1 cellular context compared by ENCODE assay signal in the genomic region with DNA sequence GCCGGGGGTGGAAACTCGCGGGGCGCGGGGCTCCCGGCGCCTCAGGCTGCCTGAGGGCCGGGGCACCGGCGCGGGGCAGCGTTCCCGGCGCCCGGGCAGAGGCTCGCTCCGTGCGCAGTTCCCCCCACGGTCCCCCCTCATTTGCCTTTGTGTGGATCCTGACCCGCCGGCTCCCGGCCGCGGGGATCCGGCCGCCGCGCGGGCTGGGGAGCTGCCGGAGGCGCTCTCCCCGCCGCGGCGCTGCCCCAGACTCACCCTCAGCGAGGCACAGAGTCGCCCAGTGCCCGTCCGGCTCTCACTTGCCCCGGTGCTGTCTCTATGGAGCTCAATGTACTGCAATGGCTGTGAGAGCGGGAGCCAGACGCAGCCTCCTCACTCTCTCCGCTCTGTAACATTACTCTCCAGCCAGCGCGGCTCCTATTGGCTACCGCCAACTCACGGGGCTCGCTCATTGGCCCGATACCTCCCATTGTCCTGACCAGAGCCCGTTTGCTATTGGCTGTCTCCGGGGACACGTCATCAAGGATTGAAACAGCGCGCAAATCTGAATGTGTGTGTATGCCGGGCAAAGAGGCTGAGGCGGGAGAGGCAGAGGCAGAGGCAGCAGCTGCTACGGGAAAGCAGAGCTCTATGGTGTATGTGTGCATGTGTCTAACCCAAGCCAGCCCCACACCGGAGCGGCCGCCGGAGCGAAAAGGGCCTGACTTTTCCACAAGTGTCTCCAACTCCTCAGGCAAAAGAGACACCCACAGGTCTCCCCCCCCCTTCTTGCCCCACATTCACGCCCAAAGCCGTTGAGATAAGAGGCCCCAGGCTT.
A peak's percentile ranks its signal among the peaks of the same experiment; 100 is the strongest.
TF ChIP-seq lines count a peak whose summit lies in the region.

TSS of gene HMGB1 (minus strand) at position 396 of the 817 bp plus-strand sequence. CDS start 2,256 bp downstream, outside the sequence.

TF ChIP-seq in HepG2, 621 proteins besides CTCF, POLR2A, EP300 and RAD21 (continued from another document and continues in another):
- TF ChIP-seq, protein P1, sequence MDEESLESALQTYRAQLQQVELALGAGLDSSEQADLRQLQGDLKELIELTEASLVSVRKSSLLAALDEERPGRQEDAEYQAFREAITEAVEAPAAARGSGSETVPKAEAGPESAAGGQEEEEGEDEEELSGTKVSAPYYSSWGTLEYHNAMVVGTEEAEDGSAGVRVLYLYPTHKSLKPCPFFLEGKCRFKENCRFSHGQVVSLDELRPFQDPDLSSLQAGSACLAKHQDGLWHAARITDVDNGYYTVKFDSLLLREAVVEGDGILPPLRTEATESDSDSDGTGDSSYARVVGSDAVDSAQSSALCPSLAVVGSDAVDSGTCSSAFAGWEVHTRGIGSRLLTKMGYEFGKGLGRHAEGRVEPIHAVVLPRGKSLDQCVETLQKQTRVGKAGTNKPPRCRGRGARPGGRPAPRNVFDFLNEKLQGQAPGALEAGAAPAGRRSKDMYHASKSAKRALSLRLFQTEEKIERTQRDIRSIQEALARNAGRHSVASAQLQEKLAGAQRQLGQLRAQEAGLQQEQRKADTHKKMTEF (CRISPR knock-in tag; IDR thresholded peaks at IDR 0.05): 0 out of 2 replicates have a peak, but pooled peaks have one; percentile 33
- TF ChIP-seq ZNF740 (CRISPR knock-in tag; IDR thresholded peaks at IDR 0.05) (0 out of 2 replicates have a peak, but pooled peaks have one; percentile 57), DRAP1 (CRISPR knock-in tag; IDR thresholded peaks at IDR 0.05) (peak; percentile 67), ZBTB20 (CRISPR knock-in tag; IDR thresholded peaks at IDR 0.05; ENCODE audit: borderline replicate concordance, low read depth) (no peak), FIP1L1 (IDR thresholded peaks at IDR 0.05; ENCODE audit: borderline replicate concordance, insufficient read depth, low read depth, low read length) (no peak), ZNF772 (CRISPR knock-in tag; IDR thresholded peaks at IDR 0.05) (no peak), ZNF784 (CRISPR knock-in tag; IDR thresholded peaks at IDR 0.05; ENCODE audit: borderline replicate concordance) (no peak), IRF9 (CRISPR knock-in tag; IDR thresholded peaks at IDR 0.05; ENCODE audit: borderline replicate concordance) (no peak), SRSF4 (IDR thresholded peaks at IDR 0.05; ENCODE audit: low read depth, low read length, poor library complexity, severe bottlenecking) (no peak), ZNF615 (CRISPR knock-in tag; IDR thresholded peaks at IDR 0.05; ENCODE audit: borderline replicate concordance) (no peak), IKZF1 (IDR thresholded peaks at IDR 0.05) (no peak), FOXC1 (CRISPR knock-in tag; IDR thresholded peaks at IDR 0.05; ENCODE audit: borderline replicate concordance) (no peak), ASH2L (IDR thresholded peaks at IDR 0.05; ENCODE audit: insufficient read length, low read depth, low read length) (peak; percentile 78), FOXP1 (IDR thresholded peaks at IDR 0.05) (no peak), FOXP1 (CRISPR knock-in tag; IDR thresholded peaks at IDR 0.05) (no peak), PHF20 (CRISPR knock-in tag; IDR thresholded peaks at IDR 0.05) (no peak), NAIF1 (CRISPR knock-in tag; IDR thresholded peaks at IDR 0.05; ENCODE audit: borderline replicate concordance) (no peak), POLR2AphosphoS2 (IDR thresholded peaks at IDR 0.05; ENCODE audit: low read depth, low read length) (peak; percentile 82; the same call in 1 of the 2 replicates), HOXD1 (CRISPR knock-in tag; IDR thresholded peaks at IDR 0.05) (no peak), SOX5 (CRISPR knock-in tag; IDR thresholded peaks at IDR 0.05; ENCODE audit: borderline replicate concordance) (peak; percentile 58), ZNF891 (CRISPR knock-in tag; IDR thresholded peaks at IDR 0.05) (peak; percentile 64; the same call in 1 of the 2 replicates), CEBPZ (IDR thresholded peaks at IDR 0.05; ENCODE audit: low read length) (no peak), GLI4 (CRISPR knock-in tag; IDR thresholded peaks at IDR 0.05; ENCODE audit: borderline replicate concordance) (no peak), ZNF451 (CRISPR knock-in tag; IDR thresholded peaks at IDR 0.05) (no peak), ZNF672 (CRISPR knock-in tag; IDR thresholded peaks at IDR 0.05) (no peak), KMT2A (CRISPR knock-in tag; IDR thresholded peaks at IDR 0.05) (no peak), ZNF83 (CRISPR knock-in tag; IDR thresholded peaks at IDR 0.05; ENCODE audit: borderline replicate concordance) (no peak), ZFP41 (CRISPR knock-in tag; IDR thresholded peaks at IDR 0.05; ENCODE audit: borderline replicate concordance) (no peak), ATRX (CRISPR knock-in tag; IDR thresholded peaks at IDR 0.05; ENCODE audit: borderline replicate concordance) (no peak), ZNF644 (CRISPR knock-in tag; IDR thresholded peaks at IDR 0.05; ENCODE audit: low read depth) (no peak), SALL1 (CRISPR knock-in tag; IDR thresholded peaks at IDR 0.05) (peak; percentile 65; the same call in 1 of the 2 replicates), ARHGAP35 (CRISPR knock-in tag; IDR thresholded peaks at IDR 0.05; ENCODE audit: borderline replicate concordance) (no peak)
- TF ChIP-seq, protein P2, sequence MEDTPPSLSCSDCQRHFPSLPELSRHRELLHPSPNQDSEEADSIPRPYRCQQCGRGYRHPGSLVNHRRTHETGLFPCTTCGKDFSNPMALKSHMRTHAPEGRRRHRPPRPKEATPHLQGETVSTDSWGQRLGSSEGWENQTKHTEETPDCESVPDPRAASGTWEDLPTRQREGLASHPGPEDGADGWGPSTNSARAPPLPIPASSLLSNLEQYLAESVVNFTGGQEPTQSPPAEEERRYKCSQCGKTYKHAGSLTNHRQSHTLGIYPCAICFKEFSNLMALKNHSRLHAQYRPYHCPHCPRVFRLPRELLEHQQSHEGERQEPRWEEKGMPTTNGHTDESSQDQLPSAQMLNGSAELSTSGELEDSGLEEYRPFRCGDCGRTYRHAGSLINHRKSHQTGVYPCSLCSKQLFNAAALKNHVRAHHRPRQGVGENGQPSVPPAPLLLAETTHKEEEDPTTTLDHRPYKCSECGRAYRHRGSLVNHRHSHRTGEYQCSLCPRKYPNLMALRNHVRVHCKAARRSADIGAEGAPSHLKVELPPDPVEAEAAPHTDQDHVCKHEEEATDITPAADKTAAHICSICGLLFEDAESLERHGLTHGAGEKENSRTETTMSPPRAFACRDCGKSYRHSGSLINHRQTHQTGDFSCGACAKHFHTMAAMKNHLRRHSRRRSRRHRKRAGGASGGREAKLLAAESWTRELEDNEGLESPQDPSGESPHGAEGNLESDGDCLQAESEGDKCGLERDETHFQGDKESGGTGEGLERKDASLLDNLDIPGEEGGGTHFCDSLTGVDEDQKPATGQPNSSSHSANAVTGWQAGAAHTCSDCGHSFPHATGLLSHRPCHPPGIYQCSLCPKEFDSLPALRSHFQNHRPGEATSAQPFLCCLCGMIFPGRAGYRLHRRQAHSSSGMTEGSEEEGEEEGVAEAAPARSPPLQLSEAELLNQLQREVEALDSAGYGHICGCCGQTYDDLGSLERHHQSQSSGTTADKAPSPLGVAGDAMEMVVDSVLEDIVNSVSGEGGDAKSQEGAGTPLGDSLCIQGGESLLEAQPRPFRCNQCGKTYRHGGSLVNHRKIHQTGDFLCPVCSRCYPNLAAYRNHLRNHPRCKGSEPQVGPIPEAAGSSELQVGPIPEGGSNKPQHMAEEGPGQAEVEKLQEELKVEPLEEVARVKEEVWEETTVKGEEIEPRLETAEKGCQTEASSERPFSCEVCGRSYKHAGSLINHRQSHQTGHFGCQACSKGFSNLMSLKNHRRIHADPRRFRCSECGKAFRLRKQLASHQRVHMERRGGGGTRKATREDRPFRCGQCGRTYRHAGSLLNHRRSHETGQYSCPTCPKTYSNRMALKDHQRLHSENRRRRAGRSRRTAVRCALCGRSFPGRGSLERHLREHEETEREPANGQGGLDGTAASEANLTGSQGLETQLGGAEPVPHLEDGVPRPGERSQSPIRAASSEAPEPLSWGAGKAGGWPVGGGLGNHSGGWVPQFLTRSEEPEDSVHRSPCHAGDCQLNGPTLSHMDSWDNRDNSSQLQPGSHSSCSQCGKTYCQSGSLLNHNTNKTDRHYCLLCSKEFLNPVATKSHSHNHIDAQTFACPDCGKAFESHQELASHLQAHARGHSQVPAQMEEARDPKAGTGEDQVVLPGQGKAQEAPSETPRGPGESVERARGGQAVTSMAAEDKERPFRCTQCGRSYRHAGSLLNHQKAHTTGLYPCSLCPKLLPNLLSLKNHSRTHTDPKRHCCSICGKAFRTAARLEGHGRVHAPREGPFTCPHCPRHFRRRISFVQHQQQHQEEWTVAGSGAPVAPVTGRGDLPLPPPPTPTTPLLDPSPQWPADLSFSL (CRISPR knock-in tag; IDR thresholded peaks at IDR 0.05): no peak
- TF ChIP-seq, protein P3, sequence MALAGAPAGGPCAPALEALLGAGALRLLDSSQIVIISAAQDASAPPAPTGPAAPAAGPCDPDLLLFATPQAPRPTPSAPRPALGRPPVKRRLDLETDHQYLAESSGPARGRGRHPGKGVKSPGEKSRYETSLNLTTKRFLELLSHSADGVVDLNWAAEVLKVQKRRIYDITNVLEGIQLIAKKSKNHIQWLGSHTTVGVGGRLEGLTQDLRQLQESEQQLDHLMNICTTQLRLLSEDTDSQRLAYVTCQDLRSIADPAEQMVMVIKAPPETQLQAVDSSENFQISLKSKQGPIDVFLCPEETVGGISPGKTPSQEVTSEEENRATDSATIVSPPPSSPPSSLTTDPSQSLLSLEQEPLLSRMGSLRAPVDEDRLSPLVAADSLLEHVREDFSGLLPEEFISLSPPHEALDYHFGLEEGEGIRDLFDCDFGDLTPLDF (CRISPR knock-in tag; IDR thresholded peaks at IDR 0.05): peak; percentile 84
- TF ChIP-seq, protein P4, sequence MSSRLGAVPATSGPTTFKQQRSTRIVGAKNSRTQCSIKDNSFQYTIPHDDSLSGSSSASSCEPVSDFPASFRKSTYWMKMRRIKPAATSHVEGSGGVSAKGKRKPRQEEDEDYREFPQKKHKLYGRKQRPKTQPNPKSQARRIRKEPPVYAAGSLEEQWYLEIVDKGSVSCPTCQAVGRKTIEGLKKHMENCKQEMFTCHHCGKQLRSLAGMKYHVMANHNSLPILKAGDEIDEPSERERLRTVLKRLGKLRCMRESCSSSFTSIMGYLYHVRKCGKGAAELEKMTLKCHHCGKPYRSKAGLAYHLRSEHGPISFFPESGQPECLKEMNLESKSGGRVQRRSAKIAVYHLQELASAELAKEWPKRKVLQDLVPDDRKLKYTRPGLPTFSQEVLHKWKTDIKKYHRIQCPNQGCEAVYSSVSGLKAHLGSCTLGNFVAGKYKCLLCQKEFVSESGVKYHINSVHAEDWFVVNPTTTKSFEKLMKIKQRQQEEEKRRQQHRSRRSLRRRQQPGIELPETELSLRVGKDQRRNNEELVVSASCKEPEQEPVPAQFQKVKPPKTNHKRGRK (CRISPR knock-in tag; IDR thresholded peaks at IDR 0.05): no peak
- TF ChIP-seq, protein P5, sequence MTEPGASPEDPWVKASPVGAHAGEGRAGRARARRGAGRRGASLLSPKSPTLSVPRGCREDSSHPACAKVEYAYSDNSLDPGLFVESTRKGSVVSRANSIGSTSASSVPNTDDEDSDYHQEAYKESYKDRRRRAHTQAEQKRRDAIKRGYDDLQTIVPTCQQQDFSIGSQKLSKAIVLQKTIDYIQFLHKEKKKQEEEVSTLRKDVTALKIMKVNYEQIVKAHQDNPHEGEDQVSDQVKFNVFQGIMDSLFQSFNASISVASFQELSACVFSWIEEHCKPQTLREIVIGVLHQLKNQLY (CRISPR knock-in tag; IDR thresholded peaks at IDR 0.05): no peak
- TF ChIP-seq, protein P6, sequence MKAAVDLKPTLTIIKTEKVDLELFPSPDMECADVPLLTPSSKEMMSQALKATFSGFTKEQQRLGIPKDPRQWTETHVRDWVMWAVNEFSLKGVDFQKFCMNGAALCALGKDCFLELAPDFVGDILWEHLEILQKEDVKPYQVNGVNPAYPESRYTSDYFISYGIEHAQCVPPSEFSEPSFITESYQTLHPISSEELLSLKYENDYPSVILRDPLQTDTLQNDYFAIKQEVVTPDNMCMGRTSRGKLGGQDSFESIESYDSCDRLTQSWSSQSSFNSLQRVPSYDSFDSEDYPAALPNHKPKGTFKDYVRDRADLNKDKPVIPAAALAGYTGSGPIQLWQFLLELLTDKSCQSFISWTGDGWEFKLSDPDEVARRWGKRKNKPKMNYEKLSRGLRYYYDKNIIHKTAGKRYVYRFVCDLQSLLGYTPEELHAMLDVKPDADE (CRISPR knock-in tag; IDR thresholded peaks at IDR 0.05): no peak
